ENCODE assay signal across 25 cellular contexts in the genomic region with DNA sequence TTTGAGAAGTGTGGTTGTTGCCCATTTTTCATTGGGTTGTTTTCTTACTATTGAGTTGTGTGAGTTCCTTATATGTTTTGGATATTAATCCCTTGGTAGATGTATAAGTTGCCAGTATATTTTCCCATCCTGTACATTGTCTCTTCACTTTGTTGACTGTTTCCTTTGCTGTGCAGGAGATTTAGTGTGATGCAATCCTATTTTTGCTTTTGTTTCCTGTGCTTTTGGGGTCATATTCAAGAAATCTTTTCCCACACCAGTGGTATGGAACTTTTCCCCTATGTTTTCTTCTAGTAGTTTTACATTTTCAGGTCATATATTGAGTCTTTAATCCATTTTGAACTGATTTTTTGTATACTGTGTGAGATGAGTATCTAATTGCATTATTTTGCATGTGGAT.
"Had no signal": no experiment of that assay in that cellular context is flagged by ENCODE, and none has a peak within 500 bp of the region (broad histone marks: within the 10 kb centered on the region; RNA-seq: fewer than 3 reads in every experiment).

No MANE protein-coding gene starts in this region.

- H3K27ac Mint-ChIP-seq: dendritic cell treated with granulocyte-macrophage colony-stimulating factor and Interleukin-4, amounts not matched to agents 40 ng/mL and 50 ng/mL, for 4 days; endodermal cell; memory B cell; natural killer cell had no signal

- H3K36me3 Mint-ChIP-seq: memory B cell, natural killer cell had no signal

- H3K27me3 Mint-ChIP-seq: memory B cell had no signal

- DNase-seq: colonic mucosa; effector CD8-positive, alpha-beta T cell; endodermal cell; foreskin keratinocyte; heart left ventricle; kidney; natural killer cell; occipital lobe; pancreas; retina; stimulated activated CD4-positive, alpha-beta T cell treated with anti-CD3 and anti-CD28 coated beads, Interleukin-12 subunit alpha, Interleukin-12 subunit beta, amount 100 ng/mL, for 4 hours; stimulated activated CD4-positive, alpha-beta T cell treated with anti-CD3 and anti-CD28 coated beads, Interleukin-1b, Interleukin-23, amount 100 ng/mL, for 48 hours; stimulated activated CD4-positive, alpha-beta T cell treated with anti-CD3 and anti-CD28 coated beads, Interleukin-4, amount 100 ng/mL, for 1 hour; stimulated activated CD8-positive, alpha-beta memory T cell treated with anti-CD3 and anti-CD28 coated beads, Interleukin-4, amount 100 ng/mL, for 48 hours; stimulated activated naive CD4-positive, alpha-beta T cell treated with Interleukin-2 at 50 U/mL for 16 hours; stomach; tibial artery; upper lobe of left lung had no signal

- FAIRE-seq: endothelial cell of umbilical vein, urothelium cell line had no signal

- H3K9me3 ChIP-seq: colonic mucosa, pancreas, upper lobe of left lung had no signal

- H3K4me3 Mint-ChIP-seq: dendritic cell treated with granulocyte-macrophage colony-stimulating factor and Interleukin-4, amounts not matched to agents 40 ng/mL and 50 ng/mL, for 4 days; endodermal cell; memory B cell; natural killer cell had no signal

- H3K4me1 Mint-ChIP-seq: endodermal cell, memory B cell, natural killer cell had no signal

- ATAC-seq: foreskin keratinocyte, gastroesophageal sphincter, heart left ventricle, left lobe of liver, natural killer cell, pancreas, sciatic nerve had no signal
